In genomic region chr2:73926493-73927327, GRCh38 we compare ENCODE assay signal across 1 cellular context.
TF ChIP-seq lines count a peak whose summit lies in the region.

Gene DGUOK (plus strand): TSS chr2:73926880. CDS start chr2:73926911, 31 bp downstream.

TF ChIP-seq in HepG2, 621 proteins besides CTCF, POLR2A, EP300 and RAD21 (continued from another document and continues in another):
- TF ChIP-seq CBX2 (IDR thresholded peaks at IDR 0.05; ENCODE audit: low read depth, low read length) = no peak
- TF ChIP-seq CBX2 (CRISPR knock-in tag; IDR thresholded peaks at IDR 0.05; ENCODE audit: low read depth) = 0 out of 2 replicates have a peak, but pooled peaks have one; percentile 83
- TF ChIP-seq CREM (IDR thresholded peaks at IDR 0.05) = peak; percentile 97
- TF ChIP-seq CREM (CRISPR knock-in tag; IDR thresholded peaks at IDR 0.05) = peak; percentile 37; the same call in 1 of the 2 replicates
- TF ChIP-seq ZNF460 (CRISPR knock-in tag; IDR thresholded peaks at IDR 0.05; ENCODE audit: borderline replicate concordance) = no peak
- TF ChIP-seq MAZ (IDR thresholded peaks at IDR 0.05; ENCODE audit: borderline replicate concordance, low read depth, low read length) = no peak; the same call in 1 of the 2 replicates
- peak; percentile 89 for TF ChIP-seq MAZ (CRISPR knock-in tag; IDR thresholded peaks at IDR 0.05; ENCODE audit: low read depth)
- no peak for TF ChIP-seq ZKSCAN1 (IDR thresholded peaks at IDR 0.05; ENCODE audit: low read length)
- TF ChIP-seq ZNF761 (CRISPR knock-in tag; conservative IDR thresholded peaks at IDR 0.05) = peak; percentile 76
- TF ChIP-seq DMTF1 (CRISPR knock-in tag; IDR thresholded peaks at IDR 0.05) = peak; percentile 57; the same call in 1 of the 2 replicates
- TF ChIP-seq ETV6 (CRISPR knock-in tag; conservative IDR thresholded peaks at IDR 0.05) = peak; percentile 95
- TF ChIP-seq ZNF746 (CRISPR knock-in tag; IDR thresholded peaks at IDR 0.05) = peak; percentile 92
- TF ChIP-seq PAXIP1 (CRISPR knock-in tag; conservative IDR thresholded peaks at IDR 0.05) = peak; percentile 56
- TF ChIP-seq SKIL (CRISPR knock-in tag; IDR thresholded peaks at IDR 0.05; ENCODE audit: borderline replicate concordance) = no peak
- TF ChIP-seq ZNF678 (CRISPR knock-in tag; IDR thresholded peaks at IDR 0.05) = peak; percentile 92; the same call in 1 of the 2 replicates
- peak; percentile 95 for TF ChIP-seq CBX1 (IDR thresholded peaks at IDR 0.05; ENCODE audit: low read depth)
- TF ChIP-seq MAFK (conservative IDR thresholded peaks at IDR 0.05 in 1 of 2, IDR thresholded peaks at IDR 0.05 in 1 of 2; ENCODE audit: low read length in 2 of 2) = peak; percentile 69 to 90
- TF ChIP-seq YEATS2 (CRISPR knock-in tag; IDR thresholded peaks at IDR 0.05; ENCODE audit: borderline replicate concordance) = peak; percentile 98
- no peak for TF ChIP-seq TIGD3 (CRISPR knock-in tag; IDR thresholded peaks at IDR 0.05; ENCODE audit: borderline replicate concordance)
- TF ChIP-seq STAT6 (CRISPR knock-in tag; IDR thresholded peaks at IDR 0.05; ENCODE audit: borderline replicate concordance) = no peak; the same call in 1 of the 2 replicates
- no peak for TF ChIP-seq ZNF296 (CRISPR knock-in tag; conservative IDR thresholded peaks at IDR 0.05)
- TF ChIP-seq KMT2B (CRISPR knock-in tag; IDR thresholded peaks at IDR 0.05) = peak; percentile 98
- peak; percentile 97 for TF ChIP-seq ZNF510 (CRISPR knock-in tag; IDR thresholded peaks at IDR 0.05; ENCODE audit: low read depth)
- TF ChIP-seq SRSF4 (IDR thresholded peaks at IDR 0.05; ENCODE audit: low read depth, low read length, poor library complexity, severe bottlenecking) = no peak
- TF ChIP-seq ZNF879 (CRISPR knock-in tag; IDR thresholded peaks at IDR 0.05) = peak; percentile 64; the same call in 1 of the 2 replicates
- peak; percentile 90; the same call in 1 of the 2 replicates for TF ChIP-seq ZNF704 (CRISPR knock-in tag; IDR thresholded peaks at IDR 0.05; ENCODE audit: borderline replicate concordance)
- TF ChIP-seq ZNF160 (CRISPR knock-in tag; IDR thresholded peaks at IDR 0.05) = peak; percentile 85
- TF ChIP-seq ZNF597 (CRISPR knock-in tag; IDR thresholded peaks at IDR 0.05) = no peak
- peak; percentile 40; the same call in 1 of the 2 replicates for TF ChIP-seq ZNF326 (CRISPR knock-in tag; IDR thresholded peaks at IDR 0.05; ENCODE audit: borderline replicate concordance)
- peak; percentile 98 for TF ChIP-seq ZNF280B (CRISPR knock-in tag; IDR thresholded peaks at IDR 0.05; ENCODE audit: borderline replicate concordance)
- peak; percentile 89 for TF ChIP-seq AGO2 (optimal IDR thresholded peaks at IDR 0.05; ENCODE audit: low read depth, low read length)
- peak; percentile 92 for TF ChIP-seq RFXAP (CRISPR knock-in tag; IDR thresholded peaks at IDR 0.05; ENCODE audit: borderline replicate concordance)
- TF ChIP-seq NCOR1 (IDR thresholded peaks at IDR 0.05; ENCODE audit: borderline replicate concordance, low read length) = peak; percentile 39; the same call in 1 of the 2 replicates
- TF ChIP-seq ZNF883 (CRISPR knock-in tag; IDR thresholded peaks at IDR 0.05; ENCODE audit: not compliant biosample characterization) = peak; percentile 82
- no peak for TF ChIP-seq DPF2 (CRISPR knock-in tag; IDR thresholded peaks at IDR 0.05; ENCODE audit: borderline replicate concordance, low read depth)
- peak; percentile 78 for TF ChIP-seq FOXO1 (CRISPR knock-in tag; IDR thresholded peaks at IDR 0.05)
- TF ChIP-seq GRHL1 (CRISPR knock-in tag; conservative IDR thresholded peaks at IDR 0.05) = no peak
- peak in 1 of 2 experiments; percentile 79; a peak in 2 of 4 replicates for TF ChIP-seq ATF4 (CRISPR knock-in tag; IDR thresholded peaks at IDR 0.05)
- no peak for TF ChIP-seq ZBTB14 (CRISPR knock-in tag; IDR thresholded peaks at IDR 0.05)
- no peak for TF ChIP-seq ZNF850 (CRISPR knock-in tag; conservative IDR thresholded peaks at IDR 0.05)
